2 cellular contexts compared by ENCODE assay signal in the genomic region with DNA sequence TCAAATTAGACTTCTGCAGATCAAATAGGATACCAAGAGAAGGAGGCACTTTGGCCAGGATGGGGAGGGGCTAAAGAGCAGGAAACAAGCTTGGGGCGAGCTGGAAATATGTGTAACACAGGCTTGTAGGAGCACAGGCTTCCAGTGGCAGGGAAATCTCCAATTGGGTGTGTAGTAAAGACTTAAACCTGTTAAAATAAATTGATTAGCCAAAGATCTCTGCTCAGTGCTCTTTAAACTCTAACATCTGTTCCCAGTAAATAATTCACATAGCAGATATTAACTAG.
TF ChIP-seq lines count a peak whose summit lies in the region.

No MANE protein-coding gene starts in this region.

TF ChIP-seq in SK-N-SH treated with all-trans-retinoic acid at 6 μM for 48 hours, 23 proteins besides CTCF, POLR2A, EP300 and RAD21 (continued from another document):
- TF ChIP-seq, protein P1, sequence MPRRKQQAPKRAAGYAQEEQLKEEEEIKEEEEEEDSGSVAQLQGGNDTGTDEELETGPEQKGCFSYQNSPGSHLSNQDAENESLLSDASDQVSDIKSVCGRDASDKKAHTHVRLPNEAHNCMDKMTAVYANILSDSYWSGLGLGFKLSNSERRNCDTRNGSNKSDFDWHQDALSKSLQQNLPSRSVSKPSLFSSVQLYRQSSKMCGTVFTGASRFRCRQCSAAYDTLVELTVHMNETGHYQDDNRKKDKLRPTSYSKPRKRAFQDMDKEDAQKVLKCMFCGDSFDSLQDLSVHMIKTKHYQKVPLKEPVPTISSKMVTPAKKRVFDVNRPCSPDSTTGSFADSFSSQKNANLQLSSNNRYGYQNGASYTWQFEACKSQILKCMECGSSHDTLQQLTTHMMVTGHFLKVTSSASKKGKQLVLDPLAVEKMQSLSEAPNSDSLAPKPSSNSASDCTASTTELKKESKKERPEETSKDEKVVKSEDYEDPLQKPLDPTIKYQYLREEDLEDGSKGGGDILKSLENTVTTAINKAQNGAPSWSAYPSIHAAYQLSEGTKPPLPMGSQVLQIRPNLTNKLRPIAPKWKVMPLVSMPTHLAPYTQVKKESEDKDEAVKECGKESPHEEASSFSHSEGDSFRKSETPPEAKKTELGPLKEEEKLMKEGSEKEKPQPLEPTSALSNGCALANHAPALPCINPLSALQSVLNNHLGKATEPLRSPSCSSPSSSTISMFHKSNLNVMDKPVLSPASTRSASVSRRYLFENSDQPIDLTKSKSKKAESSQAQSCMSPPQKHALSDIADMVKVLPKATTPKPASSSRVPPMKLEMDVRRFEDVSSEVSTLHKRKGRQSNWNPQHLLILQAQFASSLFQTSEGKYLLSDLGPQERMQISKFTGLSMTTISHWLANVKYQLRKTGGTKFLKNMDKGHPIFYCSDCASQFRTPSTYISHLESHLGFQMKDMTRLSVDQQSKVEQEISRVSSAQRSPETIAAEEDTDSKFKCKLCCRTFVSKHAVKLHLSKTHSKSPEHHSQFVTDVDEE (CRISPR knock-in tag; IDR thresholded peaks at IDR 0.05) = no peak
- TF ChIP-seq ZC3H10 (CRISPR knock-in tag; IDR thresholded peaks at IDR 0.05) (no peak), SNAI2 (CRISPR knock-in tag; IDR thresholded peaks at IDR 0.05) (no peak), ZNF565 (CRISPR knock-in tag; conservative IDR thresholded peaks at IDR 0.05; ENCODE audit: low read depth) (no peak), ISL1 (CRISPR knock-in tag; IDR thresholded peaks at IDR 0.05) (no peak), GLIS3 (CRISPR knock-in tag; IDR thresholded peaks at IDR 0.05) (no peak)
- TF ChIP-seq, protein P2, sequence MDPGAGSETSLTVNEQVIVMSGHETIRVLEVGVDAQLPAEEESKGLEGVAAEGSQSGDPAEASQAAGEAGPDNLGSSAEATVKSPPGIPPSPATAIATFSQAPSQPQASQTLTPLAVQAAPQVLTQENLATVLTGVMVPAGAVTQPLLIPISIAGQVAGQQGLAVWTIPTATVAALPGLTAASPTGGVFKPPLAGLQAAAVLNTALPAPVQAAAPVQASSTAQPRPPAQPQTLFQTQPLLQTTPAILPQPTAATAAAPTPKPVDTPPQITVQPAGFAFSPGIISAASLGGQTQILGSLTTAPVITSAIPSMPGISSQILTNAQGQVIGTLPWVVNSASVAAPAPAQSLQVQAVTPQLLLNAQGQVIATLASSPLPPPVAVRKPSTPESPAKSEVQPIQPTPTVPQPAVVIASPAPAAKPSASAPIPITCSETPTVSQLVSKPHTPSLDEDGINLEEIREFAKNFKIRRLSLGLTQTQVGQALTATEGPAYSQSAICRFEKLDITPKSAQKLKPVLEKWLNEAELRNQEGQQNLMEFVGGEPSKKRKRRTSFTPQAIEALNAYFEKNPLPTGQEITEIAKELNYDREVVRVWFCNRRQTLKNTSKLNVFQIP (CRISPR knock-in tag; IDR thresholded peaks at IDR 0.05; ENCODE audit: borderline replicate concordance, low read depth) = no peak
- TF ChIP-seq, protein P3, sequence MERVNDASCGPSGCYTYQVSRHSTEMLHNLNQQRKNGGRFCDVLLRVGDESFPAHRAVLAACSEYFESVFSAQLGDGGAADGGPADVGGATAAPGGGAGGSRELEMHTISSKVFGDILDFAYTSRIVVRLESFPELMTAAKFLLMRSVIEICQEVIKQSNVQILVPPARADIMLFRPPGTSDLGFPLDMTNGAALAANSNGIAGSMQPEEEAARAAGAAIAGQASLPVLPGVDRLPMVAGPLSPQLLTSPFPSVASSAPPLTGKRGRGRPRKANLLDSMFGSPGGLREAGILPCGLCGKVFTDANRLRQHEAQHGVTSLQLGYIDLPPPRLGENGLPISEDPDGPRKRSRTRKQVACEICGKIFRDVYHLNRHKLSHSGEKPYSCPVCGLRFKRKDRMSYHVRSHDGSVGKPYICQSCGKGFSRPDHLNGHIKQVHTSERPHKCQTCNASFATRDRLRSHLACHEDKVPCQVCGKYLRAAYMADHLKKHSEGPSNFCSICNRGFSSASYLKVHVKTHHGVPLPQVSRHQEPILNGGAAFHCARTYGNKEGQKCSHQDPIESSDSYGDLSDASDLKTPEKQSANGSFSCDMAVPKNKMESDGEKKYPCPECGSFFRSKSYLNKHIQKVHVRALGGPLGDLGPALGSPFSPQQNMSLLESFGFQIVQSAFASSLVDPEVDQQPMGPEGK (CRISPR knock-in tag; IDR thresholded peaks at IDR 0.05; ENCODE audit: borderline replicate concordance) = no peak

TF ChIP-seq in SK-N-SH, 30 proteins besides CTCF, POLR2A, EP300 and RAD21 (continued from another document):
- TF ChIP-seq NRF1 (IDR thresholded peaks at IDR 0.05; ENCODE audit: low read depth, low read length) = no peak
- no peak for TF ChIP-seq FOXM1 (IDR thresholded peaks at IDR 0.05; ENCODE audit: low read depth)
- no peak for TF ChIP-seq RFX5 (IDR thresholded peaks at IDR 0.05; ENCODE audit: low read length)
TF ChIP-seq in SK-N-SH: peak in this region for 0.
